9 cellular contexts compared by ENCODE assay signal in the genomic region with DNA sequence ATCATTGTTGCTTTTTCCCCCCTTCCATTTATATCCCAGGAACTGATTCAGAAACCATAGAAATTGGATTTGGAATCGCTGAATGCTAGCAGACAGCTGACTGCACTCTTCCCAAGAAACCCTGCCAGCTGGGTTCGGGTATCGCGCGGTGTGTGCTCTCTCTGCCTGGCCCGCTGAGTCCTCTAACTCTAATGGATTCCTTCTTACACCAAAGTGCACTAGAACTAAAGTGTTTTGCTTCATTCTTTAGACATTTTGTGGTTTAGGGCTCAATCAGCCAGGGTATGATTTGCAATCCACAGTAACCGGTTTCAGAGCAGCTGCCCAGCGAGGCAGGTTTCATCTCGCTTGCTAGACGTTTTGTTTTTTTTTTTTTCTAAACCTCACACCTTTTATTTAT.
A peak's percentile ranks its signal among the peaks of the same experiment; 100 is the strongest.
DNase-seq lines count a peak whose midpoint lies in the region; ATAC-seq, FAIRE-seq and TF ChIP-seq lines count a peak whose summit lies in the region.
"Had no signal": no experiment of that assay in that cellular context is flagged by ENCODE, and none has a peak within 500 bp of the region (broad histone marks: within the 10 kb centered on the region; RNA-seq: fewer than 3 reads in every experiment).

No MANE protein-coding gene starts in this region.

- no peaks in the 10 kb centered on the region for H3K36me3 Mint-ChIP-seq in naive thymus-derived CD8-positive, alpha-beta T cell
- no peaks in the 10 kb centered on the region for H3K36me3 Mint-ChIP-seq in natural killer cell

- no peaks in the 10 kb centered on the region for H3K9me3 Mint-ChIP-seq in naive thymus-derived CD8-positive, alpha-beta T cell
- no peaks in the 10 kb centered on the region for H3K9me3 Mint-ChIP-seq in natural killer cell

- H3K27ac Mint-ChIP-seq in naive thymus-derived CD8-positive, alpha-beta T cell = no peak overlapping the region
- no peak overlapping the region for H3K27ac Mint-ChIP-seq in natural killer cell

- H3K79me1 ChIP-seq in trophoblast cell (ENCODE audit: low read length) = no peaks in the 10 kb centered on the region

- no peaks in the 10 kb centered on the region for H4K20me1 ChIP-seq in MM.1S (ENCODE audit: insufficient read depth, low read length)

- no peak overlapping the region for H2BK120ac ChIP-seq in trophoblast cell (ENCODE audit: insufficient read depth, low read length, poor library complexity)

- intact Hi-C loops in natural killer cell (cut with micrococcal nuclease) = no loop called here

- no peak overlapping the region for H4K91ac ChIP-seq in trophoblast cell (ENCODE audit: low read depth, low read length)

- H2AFZ ChIP-seq in MM.1S (ENCODE audit: low read length) (no peak overlapping the region), trophoblast cell (ENCODE audit: insufficient read depth, low read length, poor library complexity) (no peak overlapping the region)

- WGBS in trophoblast cell (ENCODE audit: extremely low coverage, insufficient coverage, insufficient read length) = no CpG with 5 or more reads among the region's 10 CpGs

- H2BK5ac ChIP-seq in trophoblast cell (ENCODE audit: low read depth, low read length, poor library complexity) = no peak overlapping the region

- H3K36me3 ChIP-seq in MM.1S (replicated peaks; ENCODE audit: insufficient read depth, low read length) (no peaks in the 10 kb centered on the region), trophoblast cell (ENCODE audit: control insufficient read depth in 1 of 2, insufficient read depth in 2 of 2, low read length in 2 of 2) (no peaks in the 10 kb centered on the region)

- H3K4me2 ChIP-seq in MM.1S (ENCODE audit: low read depth, low read length) = no peak overlapping the region; the same call in 1 of the 2 replicates
- H3K4me2 ChIP-seq in trophoblast cell (ENCODE audit: low read length) = no peak overlapping the region

- H3K4me1 ChIP-seq in MM.1S (ENCODE audit: low read length) (0 out of 2 replicates have a peak, but pooled peaks cover 4% of the 10 kb centered on the region), trophoblast cell (ENCODE audit: control insufficient read depth in 1 of 2, insufficient read depth in 2 of 2, low read length in 2 of 2) (peaks cover 2 to 20% of the 10 kb centered on the region in 2 experiments)

- no peak overlapping the region for H2AK5ac ChIP-seq in trophoblast cell (ENCODE audit: low read length)

- DNase-seq in DMS79 (lab: John Stamatoyannopoulos, UW) (peak; percentile 98), MM.1S (peak; percentile 53), choroid plexus epithelial cell (ENCODE audit: low read depth) (peak; percentile 87), trophoblast cell (peak; percentile 72 to 76), frontal cortex (ENCODE audit: low spot score in 2 of 2) (no peak), NCI-H2081 treated with DMSO at 0.1 percent for 48 hours (lab: John Stamatoyannopoulos, UW) (no peak), natural killer cell (no peak)
- no peak for DNase-seq in naive thymus-derived CD8-positive, alpha-beta T cell

- H3K9me3 ChIP-seq in MM.1S (replicated peaks; ENCODE audit: insufficient read depth, low read length) (no peaks in the 10 kb centered on the region), trophoblast cell (ENCODE audit: insufficient read depth, low read depth, low read length) (no peaks in the 10 kb centered on the region)

- H2BK12ac ChIP-seq in trophoblast cell (ENCODE audit: low read length) = no peak overlapping the region

- no peak overlapping the region for H4K8ac ChIP-seq in trophoblast cell (ENCODE audit: low read depth, low read length)

- no peak for ATAC-seq in naive thymus-derived CD8-positive, alpha-beta T cell
- no peak for ATAC-seq in natural killer cell

- H3K27me3 ChIP-seq in MM.1S (replicated peaks; ENCODE audit: insufficient read depth, low read length) (no peaks in the 10 kb centered on the region), trophoblast cell (ENCODE audit: insufficient read depth, low read length) (no peaks in the 10 kb centered on the region)

- peaks cover 5 to 42% (median 11%) of the 10 kb centered on the region in 5 donors for H3K27me3 Mint-ChIP-seq in naive thymus-derived CD8-positive, alpha-beta T cell
- peaks cover 7 to 22% of the 10 kb centered on the region in 2 donors for H3K27me3 Mint-ChIP-seq in natural killer cell (ENCODE audit: low read depth in 2 of 2)

- H4K12ac ChIP-seq in trophoblast cell (ENCODE audit: low read depth, low read length) = no peak overlapping the region

- no peaks in the 10 kb centered on the region for H3F3A ChIP-seq in MM.1S (ENCODE audit: insufficient read depth, low read length)

- no peak overlapping the region for H3K18ac ChIP-seq in trophoblast cell (ENCODE audit: low read length)

- no peak overlapping the region for H3K23ac ChIP-seq in trophoblast cell (ENCODE audit: low read length)

- H3K4me3 ChIP-seq in MM.1S (ENCODE audit: low read length) = no peak overlapping the region
- no peak overlapping the region for H3K4me3 ChIP-seq in choroid plexus epithelial cell (ENCODE audit: low read depth, low read length)
- H3K4me3 ChIP-seq in trophoblast cell (ENCODE audit: low read depth, low read length) = no peak overlapping the region

- H3K9ac ChIP-seq in MM.1S (ENCODE audit: low read length) = no peak overlapping the region
- no peak overlapping the region for H3K9ac ChIP-seq in trophoblast cell (ENCODE audit: low read length)

- no peaks in the 10 kb centered on the region for H3K9me2 ChIP-seq in MM.1S (replicated peaks; ENCODE audit: insufficient read depth, low read length)

- H3K4me3 Mint-ChIP-seq in naive thymus-derived CD8-positive, alpha-beta T cell = no peak overlapping the region
- H3K4me3 Mint-ChIP-seq in natural killer cell = no peak overlapping the region

- H3K4ac ChIP-seq in trophoblast cell (ENCODE audit: low read depth, low read length) = no peak overlapping the region

- H3K79me2 ChIP-seq in MM.1S (ENCODE audit: low read length) (no peaks in the 10 kb centered on the region), trophoblast cell (ENCODE audit: control insufficient read depth, insufficient read depth, low read length, poor library complexity) (peaks cover 2% of the 10 kb centered on the region)

- H3K27ac ChIP-seq in MM.1S (ENCODE audit: low read length) (no peak overlapping the region), trophoblast cell (ENCODE audit: low read depth, low read length) (no peak overlapping the region)

- no peak overlapping the region for H3K14ac ChIP-seq in trophoblast cell (ENCODE audit: low read length)

- H3K4me1 Mint-ChIP-seq in naive thymus-derived CD8-positive, alpha-beta T cell = no peaks in the 10 kb centered on the region
- H3K4me1 Mint-ChIP-seq in natural killer cell = peaks cover 11 to 12% of the 10 kb centered on the region in 2 donors

- TF ChIP-seq CTCF in MM.1S (IDR thresholded peaks at IDR 0.05; ENCODE audit: low read length) = no peak
- TF ChIP-seq CTCF in choroid plexus epithelial cell (conservative IDR thresholded peaks at IDR 0.05; ENCODE audit: low read depth, low read length) = no peak
- TF ChIP-seq CTCF in natural killer cell (IDR thresholded peaks at IDR 0.05) = no peak

- no peak for FAIRE-seq in frontal cortex (lab: Jason Lieb, UNC)
- FAIRE-seq: colon had no signal

- POLR2A ChIA-PET in naive thymus-derived CD8-positive, alpha-beta T cell (lab: Charles Lee) = no interaction called here

Comparison
In these comparisons a context has a peak if more than half of its experiments do, and no peak if none do; other contexts are left out.
1. DNase-seq: peak in DMS79 (single experiment), MM.1S (single experiment), choroid plexus epithelial cell (single experiment) and trophoblast cell (2 of 2); none in frontal cortex (0 of 2), NCI-H2081 treated with DMSO at 0.1 percent for 48 hours (single experiment), naive thymus-derived CD8-positive, alpha-beta T cell (0 of 10) and natural killer cell (single experiment).